In the genomic region with DNA sequence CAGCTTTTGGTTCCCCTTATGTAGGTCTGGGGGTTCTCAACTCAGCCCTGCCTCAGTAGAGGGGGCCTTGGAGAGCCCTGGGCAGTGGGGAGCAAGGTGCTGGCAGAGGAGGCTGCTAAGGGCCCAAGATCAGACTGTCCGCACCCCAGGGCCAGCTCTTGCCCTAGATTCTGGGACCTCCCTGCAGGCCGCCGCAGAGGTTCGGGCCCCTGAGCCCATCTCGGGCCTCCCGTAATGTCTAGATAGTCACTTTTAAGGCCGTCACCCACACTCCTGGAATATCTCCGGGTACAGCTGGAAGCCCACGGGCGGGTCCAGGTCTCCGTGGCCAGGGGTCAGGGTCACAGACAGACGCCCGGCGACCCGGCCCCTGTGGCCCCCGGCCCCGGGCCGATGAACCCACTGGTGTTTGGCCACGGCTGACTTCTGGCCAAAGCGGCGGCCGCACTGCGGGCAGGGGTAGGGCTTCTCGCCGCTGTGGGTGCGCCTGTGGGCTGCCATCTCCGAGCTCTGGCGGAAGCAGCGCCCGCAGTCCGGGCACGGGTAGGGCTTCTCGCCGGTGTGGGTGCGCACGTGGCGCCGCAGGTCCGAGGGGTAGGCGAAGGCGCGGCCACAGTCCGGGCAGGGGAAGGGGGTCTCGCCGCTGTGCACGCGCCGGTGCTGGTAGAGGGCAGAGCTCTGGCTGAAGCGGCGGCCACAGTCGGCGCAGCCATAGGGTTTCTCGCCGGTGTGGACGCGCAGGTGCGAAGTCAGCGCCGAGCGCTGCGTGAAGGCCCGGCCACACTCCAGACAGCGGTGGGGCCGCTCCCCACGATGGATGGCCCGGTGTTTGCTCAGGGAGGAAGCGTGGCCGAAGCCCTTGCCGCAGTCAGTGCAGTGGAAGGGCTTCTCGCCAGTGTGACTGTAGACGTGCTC, we compare ENCODE assay signal across 17 cellular contexts. TPM values are rescaled to one million over a fixed set of nuclear protein-coding genes. Genes with fewer than 3 reads are reported as not detected.
DNase-seq lines count a peak whose midpoint lies in the region; ATAC-seq and TF ChIP-seq lines count a peak whose summit lies in the region.
"Had no signal": no experiment of that assay in that cellular context is flagged by ENCODE, and none has a peak within 500 bp of the region (broad histone marks: within the 10 kb centered on the region; RNA-seq: fewer than 3 reads in every experiment).

No MANE protein-coding gene starts in this region.

- no peaks in the 10 kb centered on the region for H3K27me3 Mint-ChIP-seq in activated T-cell treated with anti-CD3 and anti-CD28 coated beads, Interleukin-2, amount 50 U/mL, for 24 hours
- H3K27me3 Mint-ChIP-seq in activated T-helper 17 cell treated with anti-CD3 and anti-CD28 coated beads, Interleukin-2, amount 50 U/mL, for 72 hours, result no peaks in the 10 kb centered on the region
- H3K27me3 Mint-ChIP-seq in progenitor cell of endocrine pancreas, result no peaks in the 10 kb centered on the region
- H3K27me3 Mint-ChIP-seq in Calu3 (ENCODE audit: unreplicated experiment), result no peaks in the 10 kb centered on the region

- BruUV-seq in Calu3 (replicated peaks; lab: Mats Ljungman, UMichigan), result no TSS peak

- CTCF ChIA-PET in Calu3 (lab: Charles Lee), result no interaction called here

- ATAC-seq in activated T-helper 17 cell treated with anti-CD3 and anti-CD28 coated beads, Interleukin-2, amount 50 U/mL, for 72 hours (replicated peaks), result no peak
- ATAC-seq in HG03432 (IDR thresholded peaks at IDR 0.05; ENCODE audit: unreplicated experiment), result no peak

- H3K36me3 Mint-ChIP-seq in activated T-cell treated with anti-CD3 and anti-CD28 coated beads, Interleukin-2, amount 50 U/mL, for 24 hours (ENCODE audit: low read depth), result peaks cover 51% of the 10 kb centered on the region
- H3K36me3 Mint-ChIP-seq in activated T-helper 17 cell treated with anti-CD3 and anti-CD28 coated beads, Interleukin-2, amount 50 U/mL, for 72 hours (ENCODE audit: low read depth), result peaks cover 56% of the 10 kb centered on the region
- H3K36me3 Mint-ChIP-seq in progenitor cell of endocrine pancreas (ENCODE audit: insufficient read depth) (peaks cover 31% of the 10 kb centered on the region), Calu3 (ENCODE audit: insufficient read depth, unreplicated experiment) (peaks cover 50% of the 10 kb centered on the region)

- no peak for DNase-seq in activated T-cell treated with anti-CD3 and anti-CD28 coated beads, Interleukin-2, amount 50 U/mL, for 24 hours
- DNase-seq in activated T-cell treated with anti-CD3 and anti-CD28 coated beads for 4 hours, result no peak
- no peak for DNase-seq in progenitor cell of endocrine pancreas (ENCODE audit: low spot score, unreplicated experiment)
- DNase-seq in Calu3, result no peak
- DNase-seq: C1 segment of cervical spinal cord, COR-L47, DMS53, HFFc6, Kasumi-1, NCI-H1930, NCI-H2171, NCI-H446 treated with DMSO at 0.1 percent for 48 hours, NCI-H748 treated with DMSO at 0.1 percent for 48 hours, PC-9 had no signal

- peaks cover 61% of the 10 kb centered on the region for H3K4me1 Mint-ChIP-seq in activated T-cell treated with anti-CD3 and anti-CD28 coated beads, Interleukin-2, amount 50 U/mL, for 24 hours (ENCODE audit: low read depth)
- peaks cover 33% of the 10 kb centered on the region for H3K4me1 Mint-ChIP-seq in activated T-helper 17 cell treated with anti-CD3 and anti-CD28 coated beads, Interleukin-2, amount 50 U/mL, for 72 hours
- H3K4me1 Mint-ChIP-seq in progenitor cell of endocrine pancreas (ENCODE audit: low read depth) (peaks cover 27% of the 10 kb centered on the region), Calu3 (ENCODE audit: low read depth, unreplicated experiment) (peaks cover 13% of the 10 kb centered on the region)

- H3K9me3 Mint-ChIP-seq in activated T-cell treated with anti-CD3 and anti-CD28 coated beads, Interleukin-2, amount 50 U/mL, for 24 hours, result no peaks in the 10 kb centered on the region
- no peaks in the 10 kb centered on the region for H3K9me3 Mint-ChIP-seq in activated T-helper 17 cell treated with anti-CD3 and anti-CD28 coated beads, Interleukin-2, amount 50 U/mL, for 72 hours
- H3K9me3 Mint-ChIP-seq in progenitor cell of endocrine pancreas (ENCODE audit: low read depth) (peaks cover 4% of the 10 kb centered on the region), Calu3 (ENCODE audit: low read depth, unreplicated experiment) (no peaks in the 10 kb centered on the region)
- H3K9me3 Mint-ChIP-seq: HFFc6 had no signal

- no peak for TF ChIP-seq CTCF in progenitor cell of endocrine pancreas (IDR thresholded peaks at IDR 0.05; ENCODE audit: unreplicated experiment)
- TF ChIP-seq CTCF in Calu3 (IDR thresholded peaks at IDR 0.05; ENCODE audit: unreplicated experiment), result no peak

- H3K27ac Mint-ChIP-seq in activated T-cell treated with anti-CD3 and anti-CD28 coated beads, Interleukin-2, amount 50 U/mL, for 24 hours, result no peak overlapping the region
- H3K27ac Mint-ChIP-seq in activated T-helper 17 cell treated with anti-CD3 and anti-CD28 coated beads, Interleukin-2, amount 50 U/mL, for 72 hours, result no peak overlapping the region
- H3K27ac Mint-ChIP-seq in progenitor cell of endocrine pancreas (peak overlapping the region; percentile 24), Calu3 (ENCODE audit: unreplicated experiment) (no peak overlapping the region)

- intact Hi-C loops in Calu3 (cut with micrococcal nuclease; ENCODE audit: unreplicated experiment), result no loop called here

- H3K4me3 Mint-ChIP-seq in activated T-cell treated with anti-CD3 and anti-CD28 coated beads, Interleukin-2, amount 50 U/mL, for 24 hours, result peak overlapping the region; percentile 4
- peak overlapping the region; percentile 87 for H3K4me3 Mint-ChIP-seq in activated T-helper 17 cell treated with anti-CD3 and anti-CD28 coated beads, Interleukin-2, amount 50 U/mL, for 72 hours
- no peak overlapping the region for H3K4me3 Mint-ChIP-seq in progenitor cell of endocrine pancreas (ENCODE audit: low read depth)
- H3K4me3 Mint-ChIP-seq in Calu3 (ENCODE audit: low read depth, unreplicated experiment), result no peak overlapping the region

RNA-seq across cellular contexts. Expression of a gene that starts 3.0 kb away (rescaled TPM):
- total RNA-seq in activated T-helper 17 cell treated with anti-CD3 and anti-CD28 coated beads, Interleukin-2, amount 50 U/mL, for 72 hours, result 10 to 100 TPM; 13.8 to 14.1 TPM
- 36.1 and 36.6 TPM in 2 replicates for total RNA-seq in progenitor cell of endocrine pancreas
- 16.5 and 16.7 TPM in 2 replicates for total RNA-seq in Calu3 (2022)

RNA-seq across cellular contexts. Expression of a gene that starts 16.3 kb away (rescaled TPM):
- total RNA-seq in activated T-helper 17 cell treated with anti-CD3 and anti-CD28 coated beads, Interleukin-2, amount 50 U/mL, for 72 hours, result 1 to 10 TPM; 7.3 to 9.7 TPM
- total RNA-seq in progenitor cell of endocrine pancreas (20.0 and 22.5 TPM in 2 replicates), Calu3 (2022) (11.8 and 13.5 TPM in 2 replicates)

RNA-seq across cellular contexts. Expression of a gene that starts 20.5 kb away (rescaled TPM):
- 10 to 100 TPM in 1 of 2 donors, 1 to 10 TPM in 1; 6.9 to 12.9 TPM for total RNA-seq in activated T-helper 17 cell treated with anti-CD3 and anti-CD28 coated beads, Interleukin-2, amount 50 U/mL, for 72 hours
- total RNA-seq in progenitor cell of endocrine pancreas (18.1 and 19.1 TPM in 2 replicates), Calu3 (2022) (12.3 and 15.4 TPM in 2 replicates)

RNA-seq across cellular contexts. Expression of a gene that starts 28.8 kb away (rescaled TPM):
- total RNA-seq in activated T-helper 17 cell treated with anti-CD3 and anti-CD28 coated beads, Interleukin-2, amount 50 U/mL, for 72 hours, result 1 to 10 TPM; 3.7 to 5.3 TPM
- total RNA-seq in progenitor cell of endocrine pancreas (80.0 and 83.6 TPM in 2 replicates), Calu3 (2022) (40.8 and 42.6 TPM in 2 replicates)

RNA-seq across cellular contexts. Expression of a gene that starts 30.3 kb away (rescaled TPM):
- 10 to 100 TPM; 10.5 to 15.5 TPM for total RNA-seq in activated T-helper 17 cell treated with anti-CD3 and anti-CD28 coated beads, Interleukin-2, amount 50 U/mL, for 72 hours
- total RNA-seq in progenitor cell of endocrine pancreas (46.2 and 50.0 TPM in 2 replicates), Calu3 (2022) (22.2 and 22.9 TPM in 2 replicates)
- total RNA-seq: A172 had no signal

Comparison
In these comparisons a context has a peak if more than half of its experiments do, and no peak if none do; other contexts are left out.
1. H3K4me3 Mint-ChIP-seq: peak in activated T-cell treated with anti-CD3 and anti-CD28 coated beads, Interleukin-2, amount 50 U/mL, for 24 hours (single experiment) and activated T-helper 17 cell treated with anti-CD3 and anti-CD28 coated beads, Interleukin-2, amount 50 U/mL, for 72 hours (single experiment); none in progenitor cell of endocrine pancreas (single experiment) and Calu3 (single experiment).